ENCODE assay signal across 10 cellular contexts in the genomic region with DNA sequence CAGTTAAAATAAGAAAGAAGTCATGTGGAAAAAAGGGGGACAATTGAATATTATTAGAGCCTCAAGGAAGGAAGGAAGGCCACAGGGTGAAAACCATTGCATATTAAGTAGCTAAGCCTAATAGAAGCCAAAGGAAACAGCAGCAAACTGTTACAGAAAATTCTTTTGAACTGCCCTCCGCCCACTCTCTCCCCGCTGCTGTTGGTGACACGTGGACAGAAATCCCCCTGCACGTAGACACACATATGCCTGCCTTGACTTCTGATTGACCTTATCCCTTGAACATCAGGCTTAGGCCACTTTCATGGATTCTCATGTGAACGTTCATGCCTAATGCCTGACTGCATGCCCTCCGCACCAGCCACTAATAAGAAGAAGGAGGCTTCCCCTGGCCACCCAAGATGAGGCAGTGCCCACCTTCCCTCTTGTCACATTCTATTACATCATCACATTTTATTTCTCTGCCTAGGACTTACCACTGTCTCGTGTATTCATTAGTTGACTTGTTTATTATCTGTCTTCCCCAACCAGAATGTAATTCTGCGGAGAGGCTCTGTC.
DNase-seq lines count a peak whose midpoint lies in the region; ATAC-seq and TF ChIP-seq lines count a peak whose summit lies in the region.
"Had no signal": no experiment of that assay in that cellular context is flagged by ENCODE, and none has a peak within 500 bp of the region (broad histone marks: within the 10 kb centered on the region; RNA-seq: fewer than 3 reads in every experiment).

No MANE protein-coding gene starts in this region.

- peaks cover 23% of the 10 kb centered on the region for H3K36me3 Mint-ChIP-seq in natural killer cell treated with Interleukin-12 subunit alpha and Interleukin-12 subunit beta and Interleukin-15 and Interleukin-18, amount 100 ng/mL, for 72 hours
- H3K36me3 Mint-ChIP-seq in natural killer cell (no peaks in the 10 kb centered on the region), endothelial cell (ENCODE audit: low read depth, unreplicated experiment) (no peaks in the 10 kb centered on the region)

- H3K4me1 Mint-ChIP-seq in natural killer cell treated with Interleukin-12 subunit alpha and Interleukin-12 subunit beta and Interleukin-15 and Interleukin-18, amount 100 ng/mL, for 72 hours (ENCODE audit: low read depth in 2 of 2), result peaks cover 55 to 69% of the 10 kb centered on the region in 2 donors
- H3K4me1 Mint-ChIP-seq in natural killer cell (peaks cover 12 to 32% of the 10 kb centered on the region in 2 donors), endothelial cell (ENCODE audit: unreplicated experiment) (no peaks in the 10 kb centered on the region)

- DNase-seq in natural killer cell treated with Interleukin-12 subunit alpha and Interleukin-12 subunit beta and Interleukin-15 and Interleukin-18, amount 100 ng/mL, for 72 hours (ENCODE audit: low spot score), result peak; percentile 71
- DNase-seq in natural killer cell, result no peak
- peak; percentile 45 for DNase-seq in dermis blood vessel endothelial cell
- no peak for DNase-seq in NCI-H226
- no peak for DNase-seq in endothelial cell (ENCODE audit: low spot score)
- no peak for DNase-seq in stimulated activated CD4-positive, alpha-beta T cell treated with anti-CD3 and anti-CD28 coated beads, Interleukin-4, amount 100 ng/mL, for 4 hours
- DNase-seq: central memory CD4-positive, alpha-beta T cell; NCI-H1417 had no signal

- no peak for TF ChIP-seq CTCF in natural killer cell (IDR thresholded peaks at IDR 0.05)
- TF ChIP-seq CTCF in endothelial cell (IDR thresholded peaks at IDR 0.05; ENCODE audit: unreplicated experiment), result no peak

- H3K27ac Mint-ChIP-seq in natural killer cell treated with Interleukin-12 subunit alpha and Interleukin-12 subunit beta and Interleukin-15 and Interleukin-18, amount 100 ng/mL, for 72 hours, result peak overlapping the region; percentile 95 to 98
- H3K27ac Mint-ChIP-seq in natural killer cell (no peak overlapping the region), endothelial cell (ENCODE audit: unreplicated experiment) (no peak overlapping the region)

- H3K27me3 Mint-ChIP-seq in natural killer cell treated with Interleukin-12 subunit alpha and Interleukin-12 subunit beta and Interleukin-15 and Interleukin-18, amount 100 ng/mL, for 72 hours, result no peaks in the 10 kb centered on the region
- H3K27me3 Mint-ChIP-seq in natural killer cell (ENCODE audit: low read depth in 2 of 2) (peaks cover 0 to 7% of the 10 kb centered on the region in 2 donors), endothelial cell (ENCODE audit: unreplicated experiment) (peaks cover 2% of the 10 kb centered on the region)

- peak overlapping the region; percentile 83 for H3K4me3 Mint-ChIP-seq in natural killer cell treated with Interleukin-12 subunit alpha and Interleukin-12 subunit beta and Interleukin-15 and Interleukin-18, amount 100 ng/mL, for 72 hours
- no peak overlapping the region for H3K4me3 Mint-ChIP-seq in natural killer cell
- H3K4me3 Mint-ChIP-seq in endothelial cell (ENCODE audit: unreplicated experiment), result no peak overlapping the region

- intact Hi-C loops in natural killer cell (cut with micrococcal nuclease), result no loop called here

- H3K9me3 Mint-ChIP-seq in natural killer cell treated with Interleukin-12 subunit alpha and Interleukin-12 subunit beta and Interleukin-15 and Interleukin-18, amount 100 ng/mL, for 72 hours, result peaks cover 6% of the 10 kb centered on the region
- H3K9me3 Mint-ChIP-seq in natural killer cell, result no peaks in the 10 kb centered on the region
- H3K9me3 Mint-ChIP-seq in endothelial cell (ENCODE audit: unreplicated experiment), result no peaks in the 10 kb centered on the region

- peak in 1 of 2 donors; percentile 4 for ATAC-seq in natural killer cell treated with Interleukin-12 subunit alpha and Interleukin-12 subunit beta and Interleukin-15 and Interleukin-18, amount 100 ng/mL, for 72 hours
- ATAC-seq in natural killer cell, result no peak
- ATAC-seq in HG03432 (IDR thresholded peaks at IDR 0.05; ENCODE audit: unreplicated experiment), result peak; percentile 3
- no peak for ATAC-seq in HG03175 (IDR thresholded peaks at IDR 0.05; ENCODE audit: unreplicated experiment)

Comparison
In these comparisons a context has a peak if more than half of its experiments do, and no peak if none do; other contexts are left out.
1. DNase-seq: peak in natural killer cell treated with Interleukin-12 subunit alpha and Interleukin-12 subunit beta and Interleukin-15 and Interleukin-18, amount 100 ng/mL, for 72 hours (single experiment) and dermis blood vessel endothelial cell (single experiment); none in natural killer cell (single experiment), NCI-H226 (single experiment), endothelial cell (single experiment) and stimulated activated CD4-positive, alpha-beta T cell treated with anti-CD3 and anti-CD28 coated beads, Interleukin-4, amount 100 ng/mL, for 4 hours (0 of 2).
2. H3K27ac Mint-ChIP-seq: peak in natural killer cell treated with Interleukin-12 subunit alpha and Interleukin-12 subunit beta and Interleukin-15 and Interleukin-18, amount 100 ng/mL, for 72 hours (2 of 2); none in natural killer cell (0 of 2) and endothelial cell (single experiment).